In genomic region chr16:17468611-17469010, GRCh38 we compare ENCODE assay signal across 8 cellular contexts. TPM values are rescaled to one million over a fixed set of nuclear protein-coding genes. Genes with fewer than 3 reads are reported as not detected.
A peak's percentile ranks its signal among the peaks of the same experiment; 100 is the strongest.
DNase-seq lines count a peak whose midpoint lies in the region; ATAC-seq and TF ChIP-seq lines count a peak whose summit lies in the region.
"Had no signal": no experiment of that assay in that cellular context is flagged by ENCODE, and none has a peak within 500 bp of the region (broad histone marks: within the 10 kb centered on the region; RNA-seq: fewer than 3 reads in every experiment).

No MANE protein-coding gene starts in this region.

- peak overlapping the region; percentile 77 for H3K4me3 Mint-ChIP-seq in GM23338

- peaks cover 52% of the 10 kb centered on the region for H3K4me1 ChIP-seq in GM23338 (ENCODE audit: insufficient read depth)
- H3K4me1 ChIP-seq in hepatocyte (ENCODE audit: insufficient read depth), result peaks cover 34% of the 10 kb centered on the region
- peaks cover 21 to 28% (median 23%) of the 10 kb centered on the region in 3 donors for H3K4me1 ChIP-seq in skeletal muscle tissue (ENCODE audit: control insufficient read depth in 3 of 3, insufficient read depth in 3 of 3, low read length in 3 of 3)

- H3K79me2 ChIP-seq in GM23338 (replicated peaks; ENCODE audit: insufficient read depth), result peaks cover 60% of the 10 kb centered on the region
- H3K79me2 ChIP-seq in SU-DHL-6 (ENCODE audit: insufficient read depth, low read length), result peaks cover 60% of the 10 kb centered on the region
- H3K79me2 ChIP-seq in hepatocyte, result peaks cover 39% of the 10 kb centered on the region

- no peak overlapping the region for H3K27ac ChIP-seq in GM23338 (ENCODE audit: low read depth)
- H3K27ac ChIP-seq in SU-DHL-6 (ENCODE audit: low read depth, low read length), result peak overlapping the region; percentile 75
- H3K27ac ChIP-seq in hepatocyte, result no peak overlapping the region
- peak overlapping the region; percentile 65 for H3K27ac ChIP-seq in skeletal muscle tissue (ENCODE audit: low read depth, low read length)

- H3K9me3 ChIP-seq in SU-DHL-6 (ENCODE audit: insufficient read depth, low read length), result no peaks in the 10 kb centered on the region
- H3K9me3 ChIP-seq in hepatocyte (ENCODE audit: low read depth), result no peaks in the 10 kb centered on the region
- no peaks in the 10 kb centered on the region for H3K9me3 ChIP-seq in skeletal muscle tissue (ENCODE audit: control insufficient read depth in 3 of 3, low read length in 3 of 3)

- no peak for DNase-seq in GM23338 (ENCODE audit: low spot score)
- no peak for DNase-seq in hepatocyte (ENCODE audit: low spot score)
- no peak for DNase-seq in NOMO-1 treated with DMSO at 0.1 percent for 48 hours (lab: John Stamatoyannopoulos, UW; ENCODE audit: unreplicated experiment)
- DNase-seq: NCI-H187 had no signal

- H4K20me1 ChIP-seq in GM23338 (replicated peaks; ENCODE audit: insufficient read depth), result peaks cover 12% of the 10 kb centered on the region; the same call in 1 of the 2 replicates
- H4K20me1 ChIP-seq in SU-DHL-6 (ENCODE audit: low read depth, low read length), result no peaks in the 10 kb centered on the region
- peaks cover 5% of the 10 kb centered on the region for H4K20me1 ChIP-seq in hepatocyte (ENCODE audit: insufficient read depth, poor library complexity, severe bottlenecking)

- ATAC-seq in GM23338 (no peak; the same call in 2 of the 3 replicates), esophagus mucosa (no peak), HG03342 (IDR thresholded peaks at IDR 0.05; ENCODE audit: unreplicated experiment) (no peak)

- H3K9me2 ChIP-seq in GM23338 (ENCODE audit: insufficient read depth) (no peaks in the 10 kb centered on the region), SU-DHL-6 (replicated peaks; ENCODE audit: insufficient read depth, low read length) (no peaks in the 10 kb centered on the region), hepatocyte (replicated peaks; ENCODE audit: insufficient read depth) (no peaks in the 10 kb centered on the region)

- peaks cover 51% of the 10 kb centered on the region for H3K4me1 Mint-ChIP-seq in GM23338

- H3K4me3 ChIP-seq in GM23338, result peak overlapping the region; percentile 83
- H3K4me3 ChIP-seq in SU-DHL-6 (ENCODE audit: insufficient read depth, low read length, poor library complexity, severe bottlenecking), result peak overlapping the region; percentile 88
- peak overlapping the region; percentile 83 for H3K4me3 ChIP-seq in hepatocyte
- peak overlapping the region; percentile 22 to 73 (median 68) for H3K4me3 ChIP-seq in skeletal muscle tissue (ENCODE audit: low read length in 3 of 3)

- H3K36me3 Mint-ChIP-seq in GM23338 (ENCODE audit: low read depth), result peaks cover 7% of the 10 kb centered on the region; the same call in 2 of the 3 replicates

- no peak overlapping the region for H3K27ac Mint-ChIP-seq in GM23338

- H3K9ac ChIP-seq in SU-DHL-6 (ENCODE audit: low read length) (peak overlapping the region; percentile 70), skeletal muscle tissue (ENCODE audit: low read depth in 1 of 3, low read length in 3 of 3) (peak overlapping the region in 1 of 3 donors; percentile 11)

- peaks cover 28% of the 10 kb centered on the region for H3K27me3 ChIP-seq in GM23338 (ENCODE audit: insufficient read depth)
- no peaks in the 10 kb centered on the region for H3K27me3 ChIP-seq in SU-DHL-6 (ENCODE audit: low read length)
- no peaks in the 10 kb centered on the region for H3K27me3 ChIP-seq in hepatocyte
- H3K27me3 ChIP-seq in skeletal muscle tissue (ENCODE audit: control insufficient read depth in 3 of 3, insufficient read depth in 3 of 3, low read length in 3 of 3), result peaks cover 19 to 37% (median 20%) of the 10 kb centered on the region in 3 donors

- TF ChIP-seq CTCF in GM23338 (conservative IDR thresholded peaks at IDR 0.05; ENCODE audit: low read depth in 2 of 2) (no peak), SU-DHL-6 (IDR thresholded peaks at IDR 0.05; ENCODE audit: insufficient read depth, low read length, poor library complexity, severe bottlenecking) (no peak), hepatocyte (IDR thresholded peaks at IDR 0.05; ENCODE audit: poor library complexity) (no peak)

- H3K27me3 Mint-ChIP-seq in GM23338 (ENCODE audit: insufficient read depth, low read depth, poor library complexity), result peaks cover 32% of the 10 kb centered on the region

- 51% methylated on average over 7 of the region's 7 CpGs for WGBS in hepatocyte (ENCODE audit: low lambda C conversion rate, missing lambda C conversion rate)

- H3K9me3 Mint-ChIP-seq in GM23338, result no peaks in the 10 kb centered on the region; the same call in 2 of the 3 replicates

- H3F3A ChIP-seq in GM23338 (replicated peaks; ENCODE audit: low read depth), result peaks cover 5% of the 10 kb centered on the region; the same call in 1 of the 2 replicates
- H3F3A ChIP-seq in SU-DHL-6 (ENCODE audit: insufficient read depth), result peaks cover 14% of the 10 kb centered on the region

- H2AFZ ChIP-seq in GM23338 (no peak overlapping the region), SU-DHL-6 (ENCODE audit: low read depth, low read length, severe bottlenecking) (no peak overlapping the region), hepatocyte (no peak overlapping the region)

- H3K36me3 ChIP-seq in GM23338 (ENCODE audit: insufficient read depth), result no peaks in the 10 kb centered on the region
- H3K36me3 ChIP-seq in SU-DHL-6 (ENCODE audit: low read length), result peaks cover 2% of the 10 kb centered on the region; the same call in 1 of the 2 replicates
- H3K36me3 ChIP-seq in hepatocyte (replicated peaks; ENCODE audit: insufficient read depth, low read depth), result no peaks in the 10 kb centered on the region
- H3K36me3 ChIP-seq in skeletal muscle tissue (ENCODE audit: control insufficient read depth in 3 of 3, insufficient read depth in 3 of 3, low read length in 3 of 3), result no peaks in the 10 kb centered on the region

- H3K4me2 ChIP-seq in GM23338 (peak overlapping the region; percentile 91), SU-DHL-6 (ENCODE audit: low read depth, low read length, poor library complexity, severe bottlenecking) (peak overlapping the region; percentile 79), hepatocyte (peak overlapping the region; percentile 94)

TF ChIP-seq in GM23338, 12 proteins besides CTCF, POLR2A, EP300 and RAD21 (continues in another document):
- TF ChIP-seq EZH2phosphoT487 (IDR thresholded peaks at IDR 0.05; ENCODE audit: unreplicated experiment), result no peak
- TF ChIP-seq NANOG (IDR thresholded peaks at IDR 0.05; ENCODE audit: borderline replicate concordance), result no peak
- no peak for TF ChIP-seq POLR2AphosphoS5 (IDR thresholded peaks at IDR 0.05; ENCODE audit: low read depth)

RNA-seq across cellular contexts. Expression of gene XYLT1, which starts 2.1 kb away (rescaled TPM):
- total RNA-seq in GM23338 (2014; rRNA removed; shearing (Covaris generic)), result 21.5 and 24.7 TPM in 2 replicates
- polyA plus RNA-seq in GM23338 (2016; fragmentation: Nextera tagmentation; extraction: Ambion mirVana) (3.3 and 3.5 TPM in 2 replicates), hepatocyte (6.9 TPM in 2 replicates)
- total RNA-seq in hepatocyte (12.5 and 13.7 TPM in 2 replicates), skeletal muscle tissue (9.4 TPM), esophagus mucosa (11.0 TPM)

Comparison
In these comparisons a context has a peak if more than half of its experiments do, and no peak if none do; other contexts are left out.
1. H3K27ac ChIP-seq: peak in SU-DHL-6 (single experiment) and skeletal muscle tissue (single experiment); none in GM23338 (single experiment) and hepatocyte (single experiment).
2. Peak in every context shown above with its lines, with median percentiles within 50 percentile points of each other: H3K4me2 ChIP-seq and H3K4me3 ChIP-seq.